ENCODE assay signal across 8 cellular contexts in the genomic region with DNA sequence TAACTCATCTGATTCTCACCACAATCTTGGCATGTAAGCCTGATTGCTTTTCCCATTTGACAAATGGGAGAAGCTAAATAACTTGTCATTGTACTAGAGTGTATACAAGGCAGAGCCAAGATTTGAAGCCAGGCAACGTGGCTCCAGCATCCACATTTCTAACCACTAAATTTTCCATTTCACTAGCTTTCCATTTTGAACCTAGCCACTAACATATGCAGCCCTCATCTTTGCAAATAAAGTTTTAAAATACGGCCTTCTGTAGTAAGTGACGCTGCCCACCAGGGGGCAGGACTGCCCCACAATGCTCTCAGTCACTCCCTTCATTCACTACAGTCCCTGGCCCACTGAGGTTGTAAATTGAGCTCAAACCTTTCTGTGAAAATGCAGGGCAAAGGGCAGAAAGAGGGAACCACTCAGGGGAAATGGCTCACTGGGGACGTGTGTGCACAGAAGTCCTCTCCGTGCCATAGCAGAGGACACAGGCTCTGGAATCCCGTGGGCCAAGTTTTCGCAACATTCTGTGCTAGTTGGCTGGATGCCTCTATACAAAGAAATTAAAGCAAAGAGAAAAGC.
DNase-seq lines count a peak whose midpoint lies in the region; ATAC-seq, FAIRE-seq and TF ChIP-seq lines count a peak whose summit lies in the region.

No MANE protein-coding gene starts in this region.

- DNase-seq in BJ (ENCODE audit: low read depth) (peak; percentile 10), GM18507 (ENCODE audit: extremely low spot score, insufficient read length, low read depth) (peak; percentile 37), NCI-H345 (lab: John Stamatoyannopoulos, UW) (peak; percentile 56), globus pallidus (ENCODE audit: low spot score) (peak; percentile 49), omental fat pad (ENCODE audit: low spot score) (no peak), NCI-H446 treated with DMSO at 0.1 percent for 48 hours (lab: John Stamatoyannopoulos, UW) (no peak)
- DNase-seq in activated CD8-positive, alpha-beta memory T cell treated with anti-CD3 and anti-CD28 coated beads, Interleukin-2, amount 50 U/mL, for 48 hours: peak; percentile 71

- peak; percentile 81 for FAIRE-seq in GM18507 (lab: Jason Lieb, UNC)

- POLR2A ChIA-PET in BJ (lab: Charles Lee): interaction anchor here (0.5 to 0.6 kb wide), 2 partner anchors 13 to 304 kb away, joined by 3 to 15 read pairs; no protein-coding TSS in a partner anchor

- no peaks in the 10 kb centered on the region for H3K27me3 ChIP-seq in BJ (ENCODE audit: control insufficient read depth, insufficient read depth, low read length)

- TF ChIP-seq CTCF in BJ (IDR thresholded peaks at IDR 0.05; ENCODE audit: insufficient read depth, low read depth, low read length) (peak; percentile 90), omental fat pad (IDR thresholded peaks at IDR 0.05) (peak in 2 of 3 donors; percentile 70 to 78)

- peaks cover 1% of the 10 kb centered on the region for H3K36me3 ChIP-seq in BJ (ENCODE audit: control insufficient read depth, insufficient read depth, low read length)

- ATAC-seq in HG03060 (IDR thresholded peaks at IDR 0.05; ENCODE audit: low read depth, unreplicated experiment) (peak; percentile 82), omental fat pad (ENCODE audit: low FRiP score) (peak; percentile 82)

- CTCF ChIA-PET in BJ (lab: Yijun Ruan, JAX): interaction anchor here (0.6 to 4.0 kb wide), 35 partner anchors 8 to 1380 kb away, joined by 3 to 32 read pairs (median 4); partner anchors contain the start of gene IGFBP3

- H3K4me3 ChIP-seq in BJ (ENCODE audit: low read depth, low read length): no peak overlapping the region

Comparison
In these comparisons a context has a peak if more than half of its experiments do, and no peak if none do; other contexts are left out.
1. DNase-seq: peak in BJ (single experiment), GM18507 (single experiment), NCI-H345 (single experiment), activated CD8-positive, alpha-beta memory T cell treated with anti-CD3 and anti-CD28 coated beads, Interleukin-2, amount 50 U/mL, for 48 hours (single experiment) and globus pallidus (single experiment); none in omental fat pad (single experiment) and NCI-H446 treated with DMSO at 0.1 percent for 48 hours (single experiment).